ENCODE assay signal across 9 cellular contexts in genomic region chr2:178403671-178404379, GRCh38.
DNase-seq lines count a peak whose midpoint lies in the region; ATAC-seq lines count a peak whose summit lies in the region.
"Had no signal": no experiment of that assay in that cellular context is flagged by ENCODE, and none has a peak within 500 bp of the region (broad histone marks: within the 10 kb centered on the region; RNA-seq: fewer than 3 reads in every experiment).

No MANE protein-coding gene starts in this region.

- H3K4me1 Mint-ChIP-seq in stimulated activated naive CD8-positive, alpha-beta T cell treated with anti-CD3 and anti-CD28 coated beads, Interleukin-15, amount 100 ng/mL, for 72 hours: peaks cover 5% of the 10 kb centered on the region
- peaks cover 15% of the 10 kb centered on the region for H3K4me1 Mint-ChIP-seq in stimulated activated effector memory CD8-positive, alpha-beta T cell treated with anti-CD3 and anti-CD28 coated beads, Interleukin-12 subunit alpha, Interleukin-12 subunit beta, amount 100 ng/mL, for 72 hours

- H3K27ac Mint-ChIP-seq in stimulated activated naive CD8-positive, alpha-beta T cell treated with anti-CD3 and anti-CD28 coated beads, Interleukin-15, amount 100 ng/mL, for 72 hours: no peak overlapping the region
- peak overlapping the region; percentile 74 for H3K27ac Mint-ChIP-seq in stimulated activated effector memory CD8-positive, alpha-beta T cell treated with anti-CD3 and anti-CD28 coated beads, Interleukin-12 subunit alpha, Interleukin-12 subunit beta, amount 100 ng/mL, for 72 hours

- no peak overlapping the region for H3K4me3 Mint-ChIP-seq in stimulated activated naive CD8-positive, alpha-beta T cell treated with anti-CD3 and anti-CD28 coated beads, Interleukin-15, amount 100 ng/mL, for 72 hours
- H3K4me3 Mint-ChIP-seq in stimulated activated effector memory CD8-positive, alpha-beta T cell treated with anti-CD3 and anti-CD28 coated beads, Interleukin-12 subunit alpha, Interleukin-12 subunit beta, amount 100 ng/mL, for 72 hours: peak overlapping the region; percentile 50

- no peaks in the 10 kb centered on the region for H3K36me3 Mint-ChIP-seq in stimulated activated effector memory CD8-positive, alpha-beta T cell treated with anti-CD3 and anti-CD28 coated beads, Interleukin-12 subunit alpha, Interleukin-12 subunit beta, amount 100 ng/mL, for 72 hours

- H3K27me3 Mint-ChIP-seq in stimulated activated naive CD8-positive, alpha-beta T cell treated with anti-CD3 and anti-CD28 coated beads, Interleukin-15, amount 100 ng/mL, for 72 hours: peaks cover 23% of the 10 kb centered on the region

- DNase-seq in stimulated activated naive CD8-positive, alpha-beta T cell treated with anti-CD3 and anti-CD28 coated beads, Interleukin-15, amount 100 ng/mL, for 72 hours: no peak
- DNase-seq in stimulated activated naive CD8-positive, alpha-beta T cell treated with anti-CD3 and anti-CD28 coated beads, Interleukin-15, Interleukin-2, amounts not matched to agents 100 U/mL and 50 U/mL, for 24 hours: no peak
- DNase-seq in MV-4-11 (lab: John Stamatoyannopoulos, UW) (peak; percentile 51), NCI-H1092 treated with DMSO at 0.1 percent for 48 hours (lab: John Stamatoyannopoulos, UW) (no peak), NCI-H774 (lab: John Stamatoyannopoulos, UW) (no peak), CD1c-positive myeloid dendritic cell (ENCODE audit: extremely low spot score) (no peak)
- DNase-seq in stimulated activated effector memory CD8-positive, alpha-beta T cell treated with anti-CD3 and anti-CD28 coated beads, Interleukin-12 subunit alpha, Interleukin-12 subunit beta, amount 100 ng/mL, for 72 hours (ENCODE audit: low spot score in 2 of 2): no peak
- DNase-seq: Peyer's patch had no signal

- no peaks in the 10 kb centered on the region for H3K9me3 Mint-ChIP-seq in stimulated activated naive CD8-positive, alpha-beta T cell treated with anti-CD3 and anti-CD28 coated beads, Interleukin-15, amount 100 ng/mL, for 72 hours
- H3K9me3 Mint-ChIP-seq in stimulated activated effector memory CD8-positive, alpha-beta T cell treated with anti-CD3 and anti-CD28 coated beads, Interleukin-12 subunit alpha, Interleukin-12 subunit beta, amount 100 ng/mL, for 72 hours: no peaks in the 10 kb centered on the region

- ATAC-seq in stimulated activated naive CD8-positive, alpha-beta T cell treated with anti-CD3 and anti-CD28 coated beads, Interleukin-15, amount 100 ng/mL, for 72 hours: peak; percentile 36
- no peak for ATAC-seq in stimulated activated naive CD8-positive, alpha-beta T cell treated with anti-CD3 and anti-CD28 coated beads, Interleukin-15, Interleukin-2, amounts not matched to agents 100 U/mL and 50 U/mL, for 24 hours
- ATAC-seq in HG02798 (IDR thresholded peaks at IDR 0.05; ENCODE audit: poor library complexity, unreplicated experiment): peak; percentile 42
- peak; percentile 40 for ATAC-seq in stimulated activated effector memory CD8-positive, alpha-beta T cell treated with anti-CD3 and anti-CD28 coated beads, Interleukin-12 subunit alpha, Interleukin-12 subunit beta, amount 100 ng/mL, for 72 hours
